In genomic region chr17:63278731-63279442, GRCh38 we compare ENCODE assay signal across 2 cellular contexts.
TF ChIP-seq lines count a peak whose summit lies in the region.

No MANE protein-coding gene starts in this region.

TF ChIP-seq in SK-N-SH, 30 proteins besides CTCF, POLR2A, EP300 and RAD21 (continued from another document):
- TF ChIP-seq GATA2 (CRISPR knock-in tag; IDR thresholded peaks at IDR 0.05) (no peak), SIN3A (IDR thresholded peaks at IDR 0.05; ENCODE audit: borderline replicate concordance, low read depth, low read length) (no peak), ELF1 (IDR thresholded peaks at IDR 0.05) (no peak)

TF ChIP-seq in SK-N-SH treated with all-trans-retinoic acid at 6 μM for 48 hours, 23 proteins besides CTCF, POLR2A, EP300 and RAD21 (continued from another document):
- no peak for TF ChIP-seq TSHZ2 (CRISPR knock-in tag; IDR thresholded peaks at IDR 0.05)
